In the genomic region with DNA sequence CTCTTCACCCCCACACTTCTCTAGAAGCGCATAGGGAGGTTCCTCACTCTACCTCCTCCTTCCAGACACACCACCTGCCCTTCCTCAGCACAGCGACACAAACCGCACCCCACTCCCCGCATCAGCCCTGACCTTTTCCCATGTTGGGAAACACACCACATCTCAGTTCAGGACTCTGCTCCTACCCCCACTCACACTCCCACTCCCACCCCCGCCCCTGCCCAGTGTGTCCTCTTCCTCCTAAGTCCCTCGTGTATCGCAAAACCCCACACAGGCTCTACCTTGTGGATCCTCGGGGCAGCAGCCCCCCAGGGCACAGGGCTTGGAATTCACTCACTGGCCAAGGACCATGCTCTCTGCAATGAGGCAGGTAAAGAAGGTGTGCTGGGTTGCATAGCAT, we compare ENCODE assay signal across 25 cellular contexts. TPM values are rescaled to one million over a fixed set of nuclear protein-coding genes. Genes with fewer than 3 reads are reported as not detected.
"Had no signal": no experiment of that assay in that cellular context is flagged by ENCODE, and none has a peak within 500 bp of the region (broad histone marks: within the 10 kb centered on the region; RNA-seq: fewer than 3 reads in every experiment).

No MANE protein-coding gene starts in this region.

- H3K36me3 ChIP-seq: brain microvascular endothelial cell, cardiac muscle cell, MG63, Peyer's patch, SJCRH30 had no signal

- H3K9me3 Mint-ChIP-seq: activated CD8-positive, alpha-beta T cell treated with anti-CD3 and anti-CD28 coated beads for 36 hours; activated naive CD4-positive, alpha-beta T cell treated with anti-CD3 and anti-CD28 coated beads, Interleukin-2, amount 10 ng/mL, durations not matched to agents 7 days and 5 days; activated naive CD8-positive, alpha-beta T cell treated with anti-CD3 and anti-CD28 coated beads for 36 hours; activated T-cell treated with anti-CD3 and anti-CD28 coated beads, Interleukin-2, amount 50 U/mL, for 72 hours; activated T-helper 2 cell treated with anti-CD3 and anti-CD28 coated beads, Interferon-gamma antibody, Interleukin-2, Interleukin-4, amounts not matched to agents 10 μg/mL and 5 μg/mL and 100 μg/mL, durations not matched to agents 14 hours and 24 hours and 36 hours had no signal

- H3K27ac ChIP-seq: brain microvascular endothelial cell, cardiac muscle cell, Peyer's patch, RWPE1, SJCRH30 had no signal

- H3K4me3 ChIP-seq: cardiac muscle cell, MG63, Peyer's patch, SJCRH30 had no signal

- H3K9me3 ChIP-seq: MG63, Peyer's patch, SJCRH30 had no signal

- H3K27ac Mint-ChIP-seq: activated CD8-positive, alpha-beta T cell treated with anti-CD3 and anti-CD28 coated beads for 36 hours; activated naive CD4-positive, alpha-beta T cell treated with anti-CD3 and anti-CD28 coated beads, Interleukin-2, amount 10 ng/mL, durations not matched to agents 7 days and 5 days; activated naive CD8-positive, alpha-beta T cell treated with anti-CD3 and anti-CD28 coated beads for 36 hours; activated T-cell treated with anti-CD3 and anti-CD28 coated beads, Interleukin-2, amount 50 U/mL, for 72 hours; activated T-helper 2 cell treated with anti-CD3 and anti-CD28 coated beads, Interferon-gamma antibody, Interleukin-2, Interleukin-4, amounts not matched to agents 10 μg/mL and 5 μg/mL and 100 μg/mL, durations not matched to agents 14 hours and 24 hours and 36 hours had no signal

- ATAC-seq: activated CD4-positive, CD25-positive, alpha-beta regulatory T cell treated with anti-CD3 and anti-CD28 coated beads, Interleukin-2, amount 50 U/mL, for 24 hours; activated CD8-positive, alpha-beta T cell treated with anti-CD3 and anti-CD28 coated beads for 36 hours; activated T-cell treated with anti-CD3 and anti-CD28 coated beads, Interleukin-2, amount 50 U/mL, for 72 hours; SK-N-SH treated with all-trans-retinoic acid at 6 μM for 48 hours had no signal

- H3K4me3 Mint-ChIP-seq: activated CD8-positive, alpha-beta T cell treated with anti-CD3 and anti-CD28 coated beads for 36 hours; activated naive CD4-positive, alpha-beta T cell treated with anti-CD3 and anti-CD28 coated beads, Interleukin-2, amount 10 ng/mL, durations not matched to agents 7 days and 5 days; activated naive CD8-positive, alpha-beta T cell treated with anti-CD3 and anti-CD28 coated beads for 36 hours; activated T-cell treated with anti-CD3 and anti-CD28 coated beads, Interleukin-2, amount 50 U/mL, for 72 hours had no signal

- H3K4me1 Mint-ChIP-seq: activated naive CD8-positive, alpha-beta T cell treated with anti-CD3 and anti-CD28 coated beads for 36 hours had no signal

- H3K36me3 Mint-ChIP-seq: activated naive CD4-positive, alpha-beta T cell treated with anti-CD3 and anti-CD28 coated beads, Interleukin-2, amount 10 ng/mL, durations not matched to agents 7 days and 5 days; activated naive CD8-positive, alpha-beta T cell treated with anti-CD3 and anti-CD28 coated beads for 36 hours had no signal

- DNase-seq: activated CD4-positive, alpha-beta T cell treated with anti-CD3 and anti-CD28 coated beads for 4 hours; activated CD8-positive, alpha-beta T cell treated with anti-CD3 and anti-CD28 coated beads for 36 hours; activated gamma-delta T cell treated with Interleukin-2 at 50 U/mL for 16 hours; activated naive CD4-positive, alpha-beta T cell treated with anti-CD3 and anti-CD28 coated beads, Interleukin-2, amount 10 ng/mL, durations not matched to agents 7 days and 5 days; activated naive CD8-positive, alpha-beta T cell treated with anti-CD3 and anti-CD28 coated beads for 36 hours; activated T-cell treated with anti-CD3 and anti-CD28 coated beads for 4 hours; activated T-cell treated with anti-CD3 and anti-CD28 coated beads, Interleukin-2, amount 50 U/mL, for 72 hours; brain microvascular endothelial cell; MG63; MV-4-11; NCI-H1105; NCI-H1436; NCI-H1694 treated with DMSO at 0.1 percent for 48 hours; NCI-H2029 treated with DMSO at 0.1 percent for 48 hours; NCI-H510A treated with DMSO at 0.1 percent for 48 hours; Right ventricle myocardium superior; SJCRH30; SW 1271 had no signal

- H3K27me3 ChIP-seq: brain microvascular endothelial cell, MG63, Peyer's patch had no signal

RNA-seq across cellular contexts. Expression of a gene that starts 4.2 kb away (rescaled TPM):
- total RNA-seq: activated CD8-positive, alpha-beta T cell treated with anti-CD3 and anti-CD28 coated beads for 36 hours; activated naive CD8-positive, alpha-beta T cell treated with anti-CD3 and anti-CD28 coated beads for 36 hours; activated T-cell treated with anti-CD3 and anti-CD28 coated beads, Interleukin-2, amount 50 U/mL, for 72 hours; Right ventricle myocardium superior; SJCRH30; T-helper 1 cell treated with Interleukin-12 subunit alpha and Interleukin-12 subunit beta and Interleukin-4 antibody, amounts not matched to agents 30 ng/mL and 1 ng/mL, for 36 hours had no signal
- polyA plus RNA-seq: cardiac muscle cell had no signal

RNA-seq across cellular contexts. Expression of a gene that starts 47.5 kb away (rescaled TPM):
- total RNA-seq: activated CD8-positive, alpha-beta T cell treated with anti-CD3 and anti-CD28 coated beads for 36 hours; activated naive CD8-positive, alpha-beta T cell treated with anti-CD3 and anti-CD28 coated beads for 36 hours; activated T-helper 2 cell treated with anti-CD3 and anti-CD28 coated beads, Interferon-gamma antibody, Interleukin-2, Interleukin-4, amounts not matched to agents 10 μg/mL and 5 μg/mL and 100 μg/mL, durations not matched to agents 14 hours and 24 hours and 36 hours; SJCRH30; T-helper 1 cell treated with Interleukin-12 subunit alpha and Interleukin-12 subunit beta and Interleukin-4 antibody, amounts not matched to agents 30 ng/mL and 1 ng/mL, for 36 hours had no signal

RNA-seq across cellular contexts. Expression of a gene that starts 47.9 kb away (rescaled TPM):
- total RNA-seq: activated CD8-positive, alpha-beta T cell treated with anti-CD3 and anti-CD28 coated beads for 36 hours; activated naive CD8-positive, alpha-beta T cell treated with anti-CD3 and anti-CD28 coated beads for 36 hours; activated T-cell treated with anti-CD3 and anti-CD28 coated beads, Interleukin-2, amount 50 U/mL, for 72 hours; SJCRH30; T-helper 1 cell treated with Interleukin-12 subunit alpha and Interleukin-12 subunit beta and Interleukin-4 antibody, amounts not matched to agents 30 ng/mL and 1 ng/mL, for 36 hours had no signal
